In the genomic region with DNA sequence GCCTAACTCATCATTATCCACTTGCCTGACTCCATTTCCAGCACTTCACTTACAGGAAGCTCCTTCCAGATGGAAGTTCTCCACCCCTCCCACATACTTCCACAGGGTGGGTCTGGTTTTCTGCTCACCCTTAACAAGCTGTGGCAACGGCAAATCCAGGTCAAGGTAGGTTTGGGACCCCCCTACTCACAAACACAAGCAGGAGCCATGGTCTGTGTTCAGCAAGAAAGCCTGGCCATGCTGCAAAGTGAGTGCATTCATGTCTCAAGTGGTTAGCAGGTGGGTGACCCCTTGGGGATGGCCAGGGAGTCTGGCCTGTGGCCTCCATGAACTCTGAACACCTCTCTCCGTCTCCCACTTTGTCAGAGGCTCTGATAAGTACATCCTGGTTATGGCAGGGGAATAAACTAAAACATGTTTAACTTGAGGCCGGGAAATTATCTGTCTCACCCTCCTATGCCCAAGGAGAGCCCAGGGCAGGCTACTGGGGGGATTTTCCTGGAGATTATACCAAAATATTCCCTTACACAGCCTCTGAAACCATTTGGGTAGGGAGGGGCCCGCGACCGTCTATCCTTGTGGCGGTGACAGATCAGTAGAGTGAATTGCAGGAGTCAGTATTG, we compare ENCODE assay signal across 8 cellular contexts. TPM values are rescaled to one million over a fixed set of nuclear protein-coding genes. Genes with fewer than 3 reads are reported as not detected.
A peak's percentile ranks its signal among the peaks of the same experiment; 100 is the strongest.
DNase-seq lines count a peak whose midpoint lies in the region; ATAC-seq and TF ChIP-seq lines count a peak whose summit lies in the region.

No MANE protein-coding gene starts in this region.

- H3K27ac ChIP-seq in lung (ENCODE audit: low read depth in 1 of 2, low read length in 1 of 2) (peak overlapping the region; percentile 94 to 97), uterus (peak overlapping the region; percentile 85 to 91)

- ATAC-seq in lung (ENCODE audit: insufficient read depth, low FRiP score) (no peak), GM18868 (IDR thresholded peaks at IDR 0.05; ENCODE audit: unreplicated experiment) (no peak)

- H3K36me3 Mint-ChIP-seq in activated naive CD4-positive, alpha-beta T cell treated with anti-CD3 and anti-CD28 coated beads, Interleukin-2, amount 50 U/mL, for 24 hours: peaks cover 4% of the 10 kb centered on the region
- peaks cover 38% of the 10 kb centered on the region for H3K36me3 Mint-ChIP-seq in brain

- H3K4me1 ChIP-seq in lung (ENCODE audit: control insufficient read depth in 2 of 2, insufficient read depth in 2 of 2, low read length in 2 of 2) (peaks cover 2 to 9% of the 10 kb centered on the region in 2 donors), uterus (peaks cover 0 to 4% of the 10 kb centered on the region in 2 donors)

- TF ChIP-seq POLR2A in uterus (IDR thresholded peaks at IDR 0.05): no peak

- H3K9me3 ChIP-seq in lung (ENCODE audit: control insufficient read depth in 2 of 2, insufficient read depth in 1 of 2, low read length in 1 of 2): no peaks in the 10 kb centered on the region
- H3K9me3 ChIP-seq in uterus: no peaks in the 10 kb centered on the region

- no peak for DNase-seq in activated naive CD4-positive, alpha-beta T cell treated with Interleukin-2 at 50 U/mL for 16 hours
- DNase-seq in lung (ENCODE audit: low spot score): no peak
- DNase-seq in uterus: no peak
- DNase-seq in NCI-H524 (lab: John Stamatoyannopoulos, UW): no peak
- DNase-seq in AG20443 (ENCODE audit: low spot score): no peak

- intact Hi-C loops in uterus (cut with DNase I; ENCODE audit: low total_unique reads): no loop called here

- peak overlapping the region; percentile 95 for H3K4me3 Mint-ChIP-seq in activated naive CD4-positive, alpha-beta T cell treated with anti-CD3 and anti-CD28 coated beads, Interleukin-2, amount 50 U/mL, for 24 hours
- H3K4me3 Mint-ChIP-seq in brain: peak overlapping the region; percentile 91 to 96 (median 93)

- no peaks in the 10 kb centered on the region for H3K9me3 Mint-ChIP-seq in activated naive CD4-positive, alpha-beta T cell treated with anti-CD3 and anti-CD28 coated beads, Interleukin-2, amount 50 U/mL, for 24 hours
- peaks cover 0 to 2% (median 0%) of the 10 kb centered on the region in 5 experiments for H3K9me3 Mint-ChIP-seq in brain

- peak overlapping the region; percentile 92 for H3K4me3 ChIP-seq in lung
- H3K4me3 ChIP-seq in uterus: peak overlapping the region; percentile 59 to 78

- H3K27me3 Mint-ChIP-seq in activated naive CD4-positive, alpha-beta T cell treated with anti-CD3 and anti-CD28 coated beads, Interleukin-2, amount 50 U/mL, for 24 hours: no peaks in the 10 kb centered on the region
- peaks cover 4% of the 10 kb centered on the region for H3K27me3 Mint-ChIP-seq in brain

- H3K27ac Mint-ChIP-seq in activated naive CD4-positive, alpha-beta T cell treated with anti-CD3 and anti-CD28 coated beads, Interleukin-2, amount 50 U/mL, for 24 hours: peak overlapping the region; percentile 96
- peak overlapping the region; percentile 88 to 97 (median 90) for H3K27ac Mint-ChIP-seq in brain

- H3K36me3 ChIP-seq in lung (ENCODE audit: control insufficient read depth in 2 of 2, insufficient read depth in 2 of 2, low read length in 2 of 2): no peaks in the 10 kb centered on the region
- H3K36me3 ChIP-seq in uterus: no peaks in the 10 kb centered on the region

- H3K4me1 Mint-ChIP-seq in activated naive CD4-positive, alpha-beta T cell treated with anti-CD3 and anti-CD28 coated beads, Interleukin-2, amount 50 U/mL, for 24 hours: peaks cover 67% of the 10 kb centered on the region
- peaks cover 50% of the 10 kb centered on the region for H3K4me1 Mint-ChIP-seq in brain

- H3K27me3 ChIP-seq in lung (ENCODE audit: control insufficient read depth, insufficient read depth) (no peaks in the 10 kb centered on the region), uterus (no peaks in the 10 kb centered on the region)

- TF ChIP-seq CTCF in brain (conservative IDR thresholded peaks at IDR 0.05): no peak
- TF ChIP-seq CTCF in lung (IDR thresholded peaks at IDR 0.05; ENCODE audit: control extremely low read depth, extremely low read depth): no peak
- TF ChIP-seq CTCF in uterus (IDR thresholded peaks at IDR 0.05): no peak

- WGBS in lung, 2 donors: 15 to 23% methylated on average over 7 of the region's 7 CpGs

RNA-seq across cellular contexts. Expression of a gene that starts 0.8 kb away (rescaled TPM):
- polyA plus RNA-seq in brain (ENCODE audit: insufficient read depth, low read depth, low replicate concordance) (43.1 TPM), lung (10 to 100 TPM; 16.5 to 44.4 TPM)
- total RNA-seq in lung (100 to 1,000 TPM in 1 of 2 donors, 10 to 100 TPM in 1; 52.4 to 129 TPM), uterus (100 to 1,000 TPM in 2 of 4 donors, 10 to 100 TPM in 2; 41.0 to 188 (median 92.0) TPM)
